18 cellular contexts compared by ENCODE assay signal in the genomic region with DNA sequence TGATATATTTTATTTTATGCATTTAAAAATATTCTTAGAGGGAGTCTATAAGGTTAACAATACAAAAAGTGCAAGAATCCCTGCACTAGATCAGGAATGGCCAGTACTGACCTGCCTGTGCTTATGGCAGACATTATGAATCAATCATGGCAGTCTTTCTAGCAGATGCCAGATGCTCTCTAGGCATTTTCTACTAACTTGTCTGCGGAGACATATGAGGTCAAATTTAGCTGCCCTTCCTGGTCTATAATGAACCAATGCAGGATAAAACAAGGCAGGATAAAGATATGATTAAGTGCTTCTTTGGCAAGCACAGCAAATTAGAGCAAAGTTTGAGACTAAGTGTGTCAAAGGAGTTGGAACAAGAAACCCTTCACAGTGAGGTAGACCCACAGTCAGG.
"Had no signal": no experiment of that assay in that cellular context is flagged by ENCODE, and none has a peak within 500 bp of the region (broad histone marks: within the 10 kb centered on the region; RNA-seq: fewer than 3 reads in every experiment).

No MANE protein-coding gene starts in this region.

- DNase-seq: activated CD4-positive, alpha-beta T cell treated with anti-CD3 and anti-CD28 coated beads for 4 hours; activated CD8-positive, alpha-beta memory T cell treated with anti-CD3 and anti-CD28 coated beads, Interleukin-2, amount 50 U/mL, for 4 hours; activated CD8-positive, alpha-beta T cell treated with anti-CD3 and anti-CD28 coated beads for 36 hours; activated naive CD4-positive, alpha-beta T cell treated with anti-CD3 and anti-CD28 coated beads for 36 hours; caudate nucleus; effector CD8-positive, alpha-beta T cell; gastrocnemius medialis; midbrain; naive B cell; occipital lobe; spleen; stimulated activated CD4-positive, alpha-beta T cell treated with anti-CD3 and anti-CD28 coated beads, Interleukin-1b, Interleukin-23, amount 100 ng/mL, for 48 hours; WERI-Rb-1 had no signal

- ATAC-seq: activated CD8-positive, alpha-beta T cell treated with anti-CD3 and anti-CD28 coated beads for 36 hours; gastrocnemius medialis; sciatic nerve; stimulated activated memory B cell treated with anti-CD40 and anti-IgM and Interleukin-4, amounts not matched to agents 10 μg/mL and 1 μg/mL and 100 μg/mL, for 72 hours had no signal

- H3K27me3 ChIP-seq: gastrocnemius medialis, spleen, tibial nerve had no signal

- H3K27ac Mint-ChIP-seq: activated CD8-positive, alpha-beta T cell treated with anti-CD3 and anti-CD28 coated beads for 36 hours; activated naive CD4-positive, alpha-beta T cell treated with anti-CD3 and anti-CD28 coated beads for 36 hours; stimulated activated memory B cell treated with anti-CD40 and anti-IgM and Interleukin-4, amounts not matched to agents 10 μg/mL and 1 μg/mL and 100 μg/mL, for 72 hours had no signal

- H3K36me3 Mint-ChIP-seq: naive B cell; stimulated activated memory B cell treated with anti-CD40 and anti-IgM and Interleukin-4, amounts not matched to agents 10 μg/mL and 1 μg/mL and 100 μg/mL, for 72 hours had no signal

- H3K4me3 Mint-ChIP-seq: activated CD8-positive, alpha-beta T cell treated with anti-CD3 and anti-CD28 coated beads for 36 hours; activated naive CD4-positive, alpha-beta T cell treated with anti-CD3 and anti-CD28 coated beads for 36 hours; naive B cell; stimulated activated memory B cell treated with anti-CD40 and anti-IgM and Interleukin-4, amounts not matched to agents 10 μg/mL and 1 μg/mL and 100 μg/mL, for 72 hours had no signal

- H3K36me3 ChIP-seq: gastrocnemius medialis, prostate gland, spleen, tibial nerve, WERI-Rb-1 had no signal

- H3K9me3 Mint-ChIP-seq: activated CD8-positive, alpha-beta T cell treated with anti-CD3 and anti-CD28 coated beads for 36 hours; activated naive CD4-positive, alpha-beta T cell treated with anti-CD3 and anti-CD28 coated beads for 36 hours; stimulated activated memory B cell treated with anti-CD40 and anti-IgM and Interleukin-4, amounts not matched to agents 10 μg/mL and 1 μg/mL and 100 μg/mL, for 72 hours had no signal

- H3K4me3 ChIP-seq: coronary artery, gastrocnemius medialis, prostate gland, spleen, tibial nerve had no signal

- H3K9me3 ChIP-seq: gastrocnemius medialis, prostate gland, spleen, tibial nerve had no signal

- H3K27ac ChIP-seq: prostate gland, WERI-Rb-1 had no signal

- H3K27me3 Mint-ChIP-seq: activated CD8-positive, alpha-beta T cell treated with anti-CD3 and anti-CD28 coated beads for 36 hours had no signal
